Comparison of ENCODE assay signal across 23 cellular contexts in the genomic region with DNA sequence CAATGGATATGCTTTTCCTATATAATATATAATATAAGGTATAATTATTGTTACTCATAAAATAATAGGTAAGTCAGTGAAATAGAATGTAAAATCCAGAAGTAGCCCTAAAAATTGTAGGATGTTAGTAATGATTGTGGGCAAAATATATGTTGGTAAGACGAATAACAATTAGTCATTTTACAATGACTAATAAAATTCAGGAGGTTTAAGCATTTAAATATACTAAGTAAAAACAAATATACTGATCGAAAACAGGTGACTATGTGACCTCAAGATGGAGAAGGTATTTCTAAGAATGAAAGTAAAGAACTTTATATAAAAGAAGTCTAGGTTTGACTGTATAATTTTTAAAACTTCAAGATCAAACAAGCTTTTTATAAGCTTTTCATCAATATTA. TPM values are rescaled to one million over a fixed set of nuclear protein-coding genes. Genes with fewer than 3 reads are reported as not detected.
"Had no signal": no experiment of that assay in that cellular context is flagged by ENCODE, and none has a peak within 500 bp of the region (broad histone marks: within the 10 kb centered on the region; RNA-seq: fewer than 3 reads in every experiment).

No MANE protein-coding gene starts in this region.

- H3K36me3 ChIP-seq: WERI-Rb-1 had no signal

- H3K9me3 ChIP-seq: ascending aorta had no signal

- H3K4me3 ChIP-seq: ascending aorta, SK-N-MC had no signal

- H3K4me1 ChIP-seq: ascending aorta had no signal

- H3K27ac ChIP-seq: ascending aorta, SK-N-MC, WERI-Rb-1 had no signal

- ATAC-seq: activated CD8-positive, alpha-beta memory T cell treated with anti-CD3 and anti-CD28 coated beads, Interleukin-2, amount 10 ng/mL, durations not matched to agents 7 days and 5 days; activated naive CD8-positive, alpha-beta T cell treated with anti-CD3 and anti-CD28 coated beads, Interleukin-2, amount 50 U/mL, for 24 hours; Panc1; Right ventricle myocardium inferior had no signal

- H3K27me3 ChIP-seq: ascending aorta had no signal

- DNase-seq: activated CD4-positive, alpha-beta T cell treated with anti-CD3 and anti-CD28 coated beads for 1 hour; activated CD4-positive, alpha-beta T cell treated with anti-CD3 and anti-CD28 coated beads, Interleukin-2, amount 10 ng/mL, durations not matched to agents 24 days and 14 days; activated CD4-positive, alpha-beta T cell treated with anti-CD3 and anti-CD28 coated beads, Interleukin-2, amount 50 U/mL, for 48 hours; activated CD8-positive, alpha-beta memory T cell treated with anti-CD3 and anti-CD28 coated beads, Interleukin-2, amount 10 ng/mL, durations not matched to agents 7 days and 5 days; activated effector memory CD4-positive, alpha-beta T cell treated with anti-CD3 and anti-CD28 coated beads, Interleukin-2, amount 50 U/mL, for 16 hours; activated naive CD4-positive, alpha-beta T cell treated with Interleukin-2 at 50 U/mL for 16 hours; activated naive CD8-positive, alpha-beta T cell treated with anti-CD3 and anti-CD28 coated beads, Interleukin-2, amount 50 U/mL, for 24 hours; activated T-cell treated with anti-CD3 and anti-CD28 coated beads, Interleukin-2, amount 50 U/mL, for 24 hours; amniotic stem cell; Kasumi-1; NCI-H2029; NCI-H345; NCI-H510A; NCI-H526 treated with DMSO at 0.1 percent for 48 hours; NCI-H82; RPMI8226; T-helper 1 cell; WERI-Rb-1 had no signal

RNA-seq across cellular contexts. Expression of gene FUCA2, which starts 28.9 kb away (rescaled TPM):
- total RNA-seq: OCI-LY7 had no signal
